ENCODE assay signal across 8 cellular contexts in genomic region chr5:139295692-139296091, GRCh38. TPM values are rescaled to one million over a fixed set of nuclear protein-coding genes. Genes with fewer than 3 reads are reported as not detected.
A peak's percentile ranks its signal among the peaks of the same experiment; 100 is the strongest.
DNase-seq lines count a peak whose midpoint lies in the region; ATAC-seq and TF ChIP-seq lines count a peak whose summit lies in the region.

No MANE protein-coding gene starts in this region.

- no peaks in the 10 kb centered on the region for H3K9me3 ChIP-seq in BLaER1 treated with 17β-estradiol and CSF1 and Interleukin-3, amounts not matched to agents 10 nM and 100 nM (replicated peaks in 1 of 11)
- H3K9me3 ChIP-seq in MG63 = no peaks in the 10 kb centered on the region

- H3K4me1 ChIP-seq in BLaER1 treated with 17β-estradiol and CSF1 and Interleukin-3, amounts not matched to agents 10 nM and 100 nM = peaks cover 45 to 57% (median 50%) of the 10 kb centered on the region in 10 experiments

- H3K36me3 ChIP-seq in BLaER1 treated with 17β-estradiol and CSF1 and Interleukin-3, amounts not matched to agents 10 nM and 100 nM = peaks cover under 1 to 60% (median 41%) of the 10 kb centered on the region in 11 experiments; a peak in 17 of 22 replicates
- H3K36me3 ChIP-seq in MG63 = peaks cover 80% of the 10 kb centered on the region

- H3K4me2 ChIP-seq in BLaER1 treated with 17β-estradiol and CSF1 and Interleukin-3, amounts not matched to agents 10 nM and 100 nM = peak overlapping the region; percentile 80 to 98 (median 88)

- H3K27me3 ChIP-seq in BLaER1 treated with 17β-estradiol and CSF1 and Interleukin-3, amounts not matched to agents 10 nM and 100 nM = no peaks in the 10 kb centered on the region
- no peaks in the 10 kb centered on the region for H3K27me3 ChIP-seq in MG63

- peak overlapping the region; percentile 98 to 100 (median 100) for H3K9ac ChIP-seq in BLaER1 treated with 17β-estradiol and CSF1 and Interleukin-3, amounts not matched to agents 10 nM and 100 nM

- no peaks in the 10 kb centered on the region for H3K27me3 Mint-ChIP-seq in naive thymus-derived CD8-positive, alpha-beta T cell

- H3K4me3 ChIP-seq in BLaER1 treated with 17β-estradiol and CSF1 and Interleukin-3, amounts not matched to agents 10 nM and 100 nM = peak overlapping the region; percentile 82 to 95 (median 88)
- H3K4me3 ChIP-seq in MG63 = peak overlapping the region; percentile 99
- H3K4me3 ChIP-seq in coronary artery = peak overlapping the region; percentile 88

- H3K4me1 Mint-ChIP-seq in naive thymus-derived CD8-positive, alpha-beta T cell = peaks cover 31 to 69% (median 55%) of the 10 kb centered on the region in 4 donors

- ATAC-seq in naive thymus-derived CD8-positive, alpha-beta T cell = no peak

- H3K9me3 Mint-ChIP-seq in naive thymus-derived CD8-positive, alpha-beta T cell = no peaks in the 10 kb centered on the region

- H4K20me1 ChIP-seq in BLaER1 treated with 17β-estradiol and CSF1 and Interleukin-3, amounts not matched to agents 10 nM and 100 nM = peaks cover 54 to 82% (median 63%) of the 10 kb centered on the region in 11 experiments

- peaks cover 0 to 7% (median 0%) of the 10 kb centered on the region in 3 donors for H3K36me3 Mint-ChIP-seq in naive thymus-derived CD8-positive, alpha-beta T cell

- TF ChIP-seq CTCF in coronary artery (IDR thresholded peaks at IDR 0.05) = no peak

- H3K4me3 Mint-ChIP-seq in naive thymus-derived CD8-positive, alpha-beta T cell = peak overlapping the region; percentile 95 to 99 (median 98)

- peak overlapping the region; percentile 97 to 100 (median 100); a peak in 18 of 22 replicates for H3K27ac ChIP-seq in BLaER1 treated with 17β-estradiol and CSF1 and Interleukin-3, amounts not matched to agents 10 nM and 100 nM
- peak overlapping the region; percentile 46 to 100 for H3K27ac ChIP-seq in coronary artery

- H3K27ac Mint-ChIP-seq in naive thymus-derived CD8-positive, alpha-beta T cell = peak overlapping the region; percentile 78 to 100 (median 99)

- DNase-seq in MG63 (no peak), coronary artery (ENCODE audit: low spot score) (no peak), NCI-H1105 treated with DMSO at 0.1 percent for 48 hours (lab: John Stamatoyannopoulos, UW) (no peak), hypothalamus (lab: John Stamatoyannopoulos, UW) (no peak), HuH-7.5 (ENCODE audit: low spot score) (no peak)
- no peak for DNase-seq in naive thymus-derived CD8-positive, alpha-beta T cell
- no peak for DNase-seq in activated CD8-positive, alpha-beta memory T cell treated with anti-CD3 and anti-CD28 coated beads for 24 hours

- POLR2A ChIA-PET in naive thymus-derived CD8-positive, alpha-beta T cell (lab: Charles Lee) = interaction anchor here (3.9 to 8.6 kb wide), 3 partner anchors 9 to 46 kb away, joined by 31 to 126 read pairs (median 88); partner anchors contain the start of gene PAIP2

RNA-seq across cellular contexts. Expression of gene MATR3, which starts 2.2 kb away (rescaled TPM):
- 280 and 444 TPM in 2 replicates for total RNA-seq in MG63 (2014; rRNA removed; shearing (Covaris generic); ENCODE audit: low replicate concordance)
- 100 to 1,000 TPM; 259 to 272 TPM for total RNA-seq in naive thymus-derived CD8-positive, alpha-beta T cell
- 100 to 1,000 TPM; 323 to 351 (median 327) TPM for polyA plus RNA-seq in naive thymus-derived CD8-positive, alpha-beta T cell

RNA-seq across cellular contexts. Expression of gene PAIP2, which starts 46.0 kb away (rescaled TPM):
- total RNA-seq in MG63 (2014; rRNA removed; shearing (Covaris generic); ENCODE audit: low replicate concordance) = 80.6 and 119 TPM in 2 replicates
- total RNA-seq in naive thymus-derived CD8-positive, alpha-beta T cell = 100 to 1,000 TPM; 129 to 150 TPM
- polyA plus RNA-seq in naive thymus-derived CD8-positive, alpha-beta T cell = 100 to 1,000 TPM; 359 to 455 (median 406) TPM
